Comparison of ENCODE assay signal across 21 cellular contexts in genomic region chr6:43511824-43512415, GRCh38. TPM values are rescaled to one million over a fixed set of nuclear protein-coding genes. Genes with fewer than 3 reads are reported as not detected.
A peak's percentile ranks its signal among the peaks of the same experiment; 100 is the strongest.
DNase-seq lines count a peak whose midpoint lies in the region; ATAC-seq and TF ChIP-seq lines count a peak whose summit lies in the region.
"Had no signal": no experiment of that assay in that cellular context is flagged by ENCODE, and none has a peak within 500 bp of the region (broad histone marks: within the 10 kb centered on the region; RNA-seq: fewer than 3 reads in every experiment).

No MANE protein-coding gene starts in this region.

- no peak overlapping the region for H2BK120ac ChIP-seq in mesenchymal stem cell (ENCODE audit: low read depth, low read length)

- H4K91ac ChIP-seq in mesenchymal stem cell (ENCODE audit: low read length): no peak overlapping the region

- no peak overlapping the region for H3K27ac Mint-ChIP-seq in central memory CD8-positive, alpha-beta T cell (ENCODE audit: low read depth)
- H3K27ac Mint-ChIP-seq in nephron: no peak overlapping the region
- H3K27ac Mint-ChIP-seq: activated T-helper 2 cell treated with anti-CD3 and anti-CD28 coated beads, Interferon-gamma antibody, Interleukin-2, Interleukin-4, amounts not matched to agents 10 μg/mL and 5 μg/mL and 100 μg/mL, durations not matched to agents 14 hours and 24 hours and 36 hours; stimulated activated naive CD8-positive, alpha-beta T cell treated with anti-CD3 and anti-CD28 coated beads, Interleukin-15, amount 100 ng/mL, for 72 hours had no signal

- H2AFZ ChIP-seq in mesenchymal stem cell (ENCODE audit: low read depth, low read length): no peak overlapping the region

- H4K20me1 ChIP-seq in BLaER1 treated with 17β-estradiol and CSF1 and Interleukin-3, amounts not matched to agents 10 nM and 100 nM: peaks cover 38 to 91% (median 82%) of the 10 kb centered on the region in 11 experiments; a peak in 20 of 22 replicates

- no peaks in the 10 kb centered on the region for H3K9me3 ChIP-seq in BLaER1 treated with 17β-estradiol and CSF1 and Interleukin-3, amounts not matched to agents 10 nM and 100 nM (replicated peaks in 1 of 11)
- no peaks in the 10 kb centered on the region for H3K9me3 ChIP-seq in mesenchymal stem cell (ENCODE audit: control insufficient read depth, low read length)
- H3K9me3 ChIP-seq: Caco-2, psoas muscle had no signal

- H3K4me3 Mint-ChIP-seq in central memory CD8-positive, alpha-beta T cell: peak overlapping the region; percentile 0
- peak overlapping the region; percentile 45 to 72 (median 68) for H3K4me3 Mint-ChIP-seq in nephron
- H3K4me3 Mint-ChIP-seq: stimulated activated naive CD8-positive, alpha-beta T cell treated with anti-CD3 and anti-CD28 coated beads, Interleukin-15, amount 100 ng/mL, for 72 hours had no signal

- no peak overlapping the region for H3K23ac ChIP-seq in mesenchymal stem cell (ENCODE audit: low read length in 2 of 2)

- H3K27ac ChIP-seq in BLaER1 treated with 17β-estradiol and CSF1 and Interleukin-3, amounts not matched to agents 10 nM and 100 nM: no peak overlapping the region
- no peak overlapping the region for H3K27ac ChIP-seq in mesenchymal stem cell (ENCODE audit: low read length, poor library complexity, severe bottlenecking)
- H3K27ac ChIP-seq: psoas muscle had no signal

- no peak overlapping the region for H2BK5ac ChIP-seq in mesenchymal stem cell (ENCODE audit: low read depth, low read length, poor library complexity, severe bottlenecking)

- H3K27me3 Mint-ChIP-seq in central memory CD8-positive, alpha-beta T cell: peaks cover 22% of the 10 kb centered on the region
- peaks cover 18% of the 10 kb centered on the region for H3K27me3 Mint-ChIP-seq in nephron (ENCODE audit: low read depth)

- H3K36me3 Mint-ChIP-seq in central memory CD8-positive, alpha-beta T cell (ENCODE audit: insufficient read depth): peaks cover 19% of the 10 kb centered on the region
- H3K36me3 Mint-ChIP-seq in nephron (ENCODE audit: low read depth): peaks cover 33% of the 10 kb centered on the region

- H3K9ac ChIP-seq in BLaER1 treated with 17β-estradiol and CSF1 and Interleukin-3, amounts not matched to agents 10 nM and 100 nM: peak overlapping the region in 9 of 11 experiments; percentile 1 to 55 (median 38); a peak in 12 of 22 replicates
- no peak overlapping the region for H3K9ac ChIP-seq in mesenchymal stem cell (ENCODE audit: low read length)

- H3K36me3 ChIP-seq in BLaER1 treated with 17β-estradiol and CSF1 and Interleukin-3, amounts not matched to agents 10 nM and 100 nM: peaks cover 48 to 54% (median 52%) of the 10 kb centered on the region in 11 experiments
- H3K36me3 ChIP-seq in H7 (replicated peaks; ENCODE audit: control insufficient read depth, insufficient read depth, low read length) (peaks cover 23% of the 10 kb centered on the region), mesenchymal stem cell (ENCODE audit: control insufficient read depth in 1 of 2, insufficient read depth in 2 of 2, low read depth in 1 of 2, low read length in 2 of 2) (peaks cover 43 to 50% of the 10 kb centered on the region in 2 experiments)

- no peak overlapping the region for H3K4ac ChIP-seq in mesenchymal stem cell (ENCODE audit: low read depth in 1 of 2, low read length in 2 of 2)

- no peak overlapping the region for H3K18ac ChIP-seq in mesenchymal stem cell (ENCODE audit: low read depth in 1 of 2, low read length in 2 of 2)

- no peak for TF ChIP-seq CTCF in nephron (IDR thresholded peaks at IDR 0.05; ENCODE audit: unreplicated experiment in 3 of 3)

- H3K4me2 ChIP-seq in BLaER1 treated with 17β-estradiol and CSF1 and Interleukin-3, amounts not matched to agents 10 nM and 100 nM: peak overlapping the region; percentile 28 to 97 (median 75); a peak in 21 of 22 replicates
- no peak overlapping the region for H3K4me2 ChIP-seq in mesenchymal stem cell (ENCODE audit: low read length, poor library complexity, severe bottlenecking)

- peaks cover 62 to 77% (median 72%) of the 10 kb centered on the region in 10 experiments for H3K4me1 ChIP-seq in BLaER1 treated with 17β-estradiol and CSF1 and Interleukin-3, amounts not matched to agents 10 nM and 100 nM
- peaks cover 23% of the 10 kb centered on the region for H3K4me1 ChIP-seq in mesenchymal stem cell (ENCODE audit: control insufficient read depth, insufficient read depth, low read depth, low read length)

- no peak overlapping the region for H2AK5ac ChIP-seq in mesenchymal stem cell (ENCODE audit: low read length, severe bottlenecking)

- 0 out of 20 replicates have a peak overlapping the region, but pooled peaks of 1 of the 10 experiments have one; percentile 21 for H3K4me3 ChIP-seq in BLaER1 treated with 17β-estradiol and CSF1 and Interleukin-3, amounts not matched to agents 10 nM and 100 nM
- H3K4me3 ChIP-seq in H7 (ENCODE audit: insufficient read depth, low read depth, low read length) (no peak overlapping the region), mesenchymal stem cell (ENCODE audit: insufficient read depth in 1 of 2, low read depth in 1 of 2, low read length in 2 of 2) (no peak overlapping the region)
- H3K4me3 ChIP-seq: lung, psoas muscle had no signal

- no peaks in the 10 kb centered on the region for H3K9me3 Mint-ChIP-seq in central memory CD8-positive, alpha-beta T cell
- no peaks in the 10 kb centered on the region for H3K9me3 Mint-ChIP-seq in nephron
- H3K9me3 Mint-ChIP-seq: activated T-helper 2 cell treated with anti-CD3 and anti-CD28 coated beads, Interferon-gamma antibody, Interleukin-2, Interleukin-4, amounts not matched to agents 10 μg/mL and 5 μg/mL and 100 μg/mL, durations not matched to agents 14 hours and 24 hours and 36 hours; stimulated activated naive CD8-positive, alpha-beta T cell treated with anti-CD3 and anti-CD28 coated beads, Interleukin-15, amount 100 ng/mL, for 72 hours had no signal

- H3K79me1 ChIP-seq in mesenchymal stem cell (replicated peaks; ENCODE audit: low read length, poor library complexity, severe bottlenecking): peaks cover 11% of the 10 kb centered on the region

- no peak overlapping the region for H3K14ac ChIP-seq in mesenchymal stem cell (ENCODE audit: low read length in 2 of 2)

- peaks cover 32 to 39% (median 36%) of the 10 kb centered on the region in 11 experiments for H3K27me3 ChIP-seq in BLaER1 treated with 17β-estradiol and CSF1 and Interleukin-3, amounts not matched to agents 10 nM and 100 nM
- H3K27me3 ChIP-seq in H7 (ENCODE audit: control insufficient read depth, insufficient read depth, low read length) (peaks cover 26% of the 10 kb centered on the region), mesenchymal stem cell (ENCODE audit: control insufficient read depth in 1 of 2, insufficient read depth in 1 of 2, low read length in 2 of 2) (peaks cover 0 to 19% of the 10 kb centered on the region in 2 experiments)

- no peak for ATAC-seq in central memory CD8-positive, alpha-beta T cell (replicated peaks; ENCODE audit: extremely low read depth, poor library complexity, severe bottlenecking)
- ATAC-seq in HG02981 (IDR thresholded peaks at IDR 0.05; ENCODE audit: unreplicated experiment): no peak
- ATAC-seq in GM18909 (IDR thresholded peaks at IDR 0.05; ENCODE audit: poor library complexity, unreplicated experiment): no peak
- ATAC-seq: psoas muscle; stimulated activated naive CD8-positive, alpha-beta T cell treated with anti-CD3 and anti-CD28 coated beads, Interleukin-15, amount 100 ng/mL, for 72 hours had no signal

- no peak overlapping the region for H4K8ac ChIP-seq in mesenchymal stem cell (ENCODE audit: low read length)

- H2BK15ac ChIP-seq in mesenchymal stem cell (ENCODE audit: low read depth, poor library complexity, severe bottlenecking): no peak overlapping the region

- DNase-seq in H7: peak; percentile 14
- no peak for DNase-seq in central memory CD8-positive, alpha-beta T cell (ENCODE audit: low spot score in 2 of 2)
- no peak for DNase-seq in mesenchymal stem cell
- DNase-seq in NCI-H82 (lab: John Stamatoyannopoulos, UW): no peak
- DNase-seq: activated CD4-positive, alpha-beta T cell treated with anti-CD3 and anti-CD28 coated beads, Interleukin-2, amount 50 U/mL, for 1 hour; Caco-2; islet precursor cell; NCI-H69; SHP77; small intestine; stimulated activated CD4-positive, alpha-beta T cell treated with anti-CD3 and anti-CD28 coated beads, Interleukin-4, amount 100 ng/mL, for 1 hour; stimulated activated naive CD8-positive, alpha-beta T cell treated with anti-CD3 and anti-CD28 coated beads, Interleukin-15, amount 100 ng/mL, for 72 hours; trophoblast cell had no signal

- peaks cover 51% of the 10 kb centered on the region for H3K4me1 Mint-ChIP-seq in central memory CD8-positive, alpha-beta T cell
- peaks cover 28% of the 10 kb centered on the region for H3K4me1 Mint-ChIP-seq in nephron

- H2BK12ac ChIP-seq in mesenchymal stem cell (ENCODE audit: low read length in 2 of 2): no peak overlapping the region

- WGBS in mesenchymal stem cell: 97% methylated on average over 7 of the region's 11 CpGs

RNA-seq across cellular contexts. Expression of gene LRRC73, which starts 1.8 kb away (rescaled TPM):
- 0.26 TPM in 1 of 2 replicates, not detected in the other for total RNA-seq in H7 (2014; rRNA removed; shearing (Covaris generic))
- 0.44 TPM for polyA plus RNA-seq in mesenchymal stem cell (2013, experiment 1 of 2)
- 0.52 TPM for polyA plus RNA-seq in mesenchymal stem cell (2013, experiment 2 of 2)
- polyA plus RNA-seq: IgD-negative memory B cell had no signal

RNA-seq across cellular contexts. Expression of gene YIPF3, which starts 4.8 kb away (rescaled TPM):
- 92.9 and 102 TPM in 2 replicates for total RNA-seq in H7 (2014; rRNA removed; shearing (Covaris generic))
- 171 TPM for polyA plus RNA-seq in mesenchymal stem cell (2013, experiment 1 of 2)
- 170 TPM for polyA plus RNA-seq in mesenchymal stem cell (2013, experiment 2 of 2)

RNA-seq across cellular contexts. Expression of gene POLR1C, which starts 5.0 kb away (rescaled TPM):
- 40.3 and 40.8 TPM in 2 replicates for total RNA-seq in H7 (2014; rRNA removed; shearing (Covaris generic))
- polyA plus RNA-seq in mesenchymal stem cell (2013, experiment 1 of 2): 17.0 TPM
- 17.3 TPM for polyA plus RNA-seq in mesenchymal stem cell (2013, experiment 2 of 2)

RNA-seq across cellular contexts. Expression of gene TJAP1, which starts 34.5 kb away (rescaled TPM):
- 25.3 and 25.5 TPM in 2 replicates for total RNA-seq in H7 (2014; rRNA removed; shearing (Covaris generic))
- 18.3 TPM for polyA plus RNA-seq in mesenchymal stem cell (2013, experiment 1 of 2)
- polyA plus RNA-seq in mesenchymal stem cell (2013, experiment 2 of 2): 18.3 TPM

RNA-seq across cellular contexts. Expression of gene DLK2, which starts 56.6 kb away (rescaled TPM):
- 0.33 and 0.42 TPM in 2 replicates for total RNA-seq in H7 (2014; rRNA removed; shearing (Covaris generic))
- 0.52 TPM for polyA plus RNA-seq in mesenchymal stem cell (2013, experiment 1 of 2)
- 0.62 TPM for polyA plus RNA-seq in mesenchymal stem cell (2013, experiment 2 of 2)
- polyA plus RNA-seq: IgD-negative memory B cell had no signal
